ENCODE assay signal across 8 cellular contexts in genomic region chr19:54209058-54209747, GRCh38. TPM values are rescaled to one million over a fixed set of nuclear protein-coding genes. Genes with fewer than 3 reads are reported as not detected.
DNase-seq lines count a peak whose midpoint lies in the region; ATAC-seq and TF ChIP-seq lines count a peak whose summit lies in the region.

No MANE protein-coding gene starts in this region.

- peaks cover 14% of the 10 kb centered on the region for H3F3A ChIP-seq in Loucy (ENCODE audit: low read depth)

- H2AFZ ChIP-seq in Loucy (ENCODE audit: low read length), result no peak overlapping the region

- H3K4me2 ChIP-seq in Loucy (ENCODE audit: low read depth, low read length, poor library complexity, severe bottlenecking), result peak overlapping the region; percentile 53

- H3K36me3 ChIP-seq in Loucy (ENCODE audit: insufficient read depth, low read length) (peaks cover 48% of the 10 kb centered on the region), ectodermal cell (ENCODE audit: control insufficient read depth, insufficient read depth, low read length) (peaks cover 32% of the 10 kb centered on the region)

- H3K4me3 Mint-ChIP-seq in CD4-positive, alpha-beta T cell, result no peak overlapping the region
- peak overlapping the region; percentile 99 for H3K4me3 Mint-ChIP-seq in neural crest cell

- intact Hi-C loops in CD4-positive, alpha-beta T cell (cut with DNase I, micrococcal nuclease), result loop anchor here in 1 of 2 experiments (10.0 kb wide), 1 partner anchor 256 kb away; the partner anchor contains the start of gene LENG9

- POLR2A ChIA-PET in CD4-positive, alpha-beta T cell (lab: Charles Lee), result interaction anchor here (0.8 to 8.7 kb wide), 5 partner anchors 8 to 94 kb away, joined by 3 to 75 read pairs (median 7); partner anchors contain the start of genes MBOAT7, RPS9 and TSEN34

- peaks cover 45% of the 10 kb centered on the region for H3K36me3 Mint-ChIP-seq in CD4-positive, alpha-beta T cell (ENCODE audit: low read depth)
- H3K36me3 Mint-ChIP-seq in neural crest cell (ENCODE audit: low read depth), result peaks cover 40% of the 10 kb centered on the region

- ATAC-seq in CD4-positive, alpha-beta T cell (ENCODE audit: poor library complexity), result no peak
- no peak for ATAC-seq in GM19023 (IDR thresholded peaks at IDR 0.05; ENCODE audit: unreplicated experiment)

- H3K79me2 ChIP-seq in Loucy (ENCODE audit: insufficient read depth, low read length), result peaks cover 73% of the 10 kb centered on the region

- no peak for TF ChIP-seq CTCF in CD4-positive, alpha-beta T cell (IDR thresholded peaks at IDR 0.05)
- TF ChIP-seq CTCF in Loucy (conservative IDR thresholded peaks at IDR 0.05; ENCODE audit: low read length), result no peak
- TF ChIP-seq CTCF in neural crest cell (conservative IDR thresholded peaks at IDR 0.05), result no peak

- H3K4me1 Mint-ChIP-seq in CD4-positive, alpha-beta T cell (ENCODE audit: low read depth), result peaks cover 64% of the 10 kb centered on the region
- peaks cover 52% of the 10 kb centered on the region for H3K4me1 Mint-ChIP-seq in neural crest cell

- CTCF ChIA-PET in CD4-positive, alpha-beta T cell (lab: Charles Lee), result no interaction called here

- H3K27ac Mint-ChIP-seq in CD4-positive, alpha-beta T cell, result peak overlapping the region; percentile 62
- H3K27ac Mint-ChIP-seq in neural crest cell (ENCODE audit: unreplicated experiment), result peak overlapping the region; percentile 50

- 69 to 70% methylated on average over 23 of the region's 23 CpGs for WGBS in ectodermal cell, 2 experiments

- H3K27ac ChIP-seq in CD4-positive, alpha-beta T cell (ENCODE audit: low read depth, low read length), result peak overlapping the region; percentile 4
- H3K27ac ChIP-seq in ectodermal cell (ENCODE audit: insufficient read depth, low read depth, low read length, poor library complexity, severe bottlenecking), result peak overlapping the region; percentile 22

- H3K9me3 ChIP-seq in CD4-positive, alpha-beta T cell (ENCODE audit: control insufficient read depth, low read length), result no peaks in the 10 kb centered on the region
- no peaks in the 10 kb centered on the region for H3K9me3 ChIP-seq in Loucy (ENCODE audit: insufficient read depth, low read depth, low read length)
- H3K9me3 ChIP-seq in ectodermal cell (ENCODE audit: control insufficient read depth, low read length), result no peaks in the 10 kb centered on the region

- H3K27me3 Mint-ChIP-seq in CD4-positive, alpha-beta T cell, result no peaks in the 10 kb centered on the region
- H3K27me3 Mint-ChIP-seq in neural crest cell (ENCODE audit: low read depth), result peaks cover 21% of the 10 kb centered on the region

- peak overlapping the region; percentile 16 for H3K4me3 ChIP-seq in Loucy (ENCODE audit: low read length, poor library complexity, severe bottlenecking)
- H3K4me3 ChIP-seq in ectodermal cell (ENCODE audit: insufficient read depth, low read depth, low read length), result no peak overlapping the region

- no peaks in the 10 kb centered on the region for H3K9me2 ChIP-seq in Loucy (replicated peaks; ENCODE audit: low read depth, low read length)

- DNase-seq in CD4-positive, alpha-beta T cell, result no peak
- DNase-seq in neural crest cell (ENCODE audit: low read depth, low spot score) (no peak), T-helper 1 cell (no peak), NK-92 (lab: John Stamatoyannopoulos, UW; ENCODE audit: unreplicated experiment) (no peak), SW480 (ENCODE audit: low spot score) (no peak)

- H3K27me3 ChIP-seq in CD4-positive, alpha-beta T cell (ENCODE audit: control insufficient read depth, insufficient read depth, low read length), result no peaks in the 10 kb centered on the region
- no peaks in the 10 kb centered on the region for H3K27me3 ChIP-seq in Loucy (ENCODE audit: insufficient read depth, low read length, poor library complexity, severe bottlenecking)
- H3K27me3 ChIP-seq in ectodermal cell (ENCODE audit: control insufficient read depth, insufficient read depth, low read length, poor library complexity, severe bottlenecking), result no peaks in the 10 kb centered on the region

- no peak overlapping the region for H3K9ac ChIP-seq in Loucy (ENCODE audit: low read depth, low read length, poor library complexity, severe bottlenecking)

- H3K9me3 Mint-ChIP-seq in CD4-positive, alpha-beta T cell, result no peaks in the 10 kb centered on the region
- H3K9me3 Mint-ChIP-seq in neural crest cell, result no peaks in the 10 kb centered on the region

- H4K20me1 ChIP-seq in Loucy (ENCODE audit: insufficient read depth, low read length, poor library complexity, severe bottlenecking), result peaks cover 71% of the 10 kb centered on the region

- H3K4me1 ChIP-seq in Loucy (ENCODE audit: insufficient read depth, low read length, poor library complexity, severe bottlenecking) (peaks cover 55% of the 10 kb centered on the region), ectodermal cell (ENCODE audit: control insufficient read depth, insufficient read depth, low read length) (peaks cover 12% of the 10 kb centered on the region)

RNA-seq across cellular contexts. Expression of gene RPS9, which starts 8.5 kb away (rescaled TPM):
- total RNA-seq in CD4-positive, alpha-beta T cell, result 1,000 to 10,000 TPM; 2,017 to 2,050 TPM
- polyA plus RNA-seq in ectodermal cell (2013, experiment 1 of 4), result 2,252 TPM
- polyA plus RNA-seq in ectodermal cell (2013, experiment 2 of 4), result 2,212 TPM
- 1,886 TPM for polyA plus RNA-seq in ectodermal cell (2013, experiment 3 of 4)
- 1,991 TPM for polyA plus RNA-seq in ectodermal cell (2013, experiment 4 of 4)
- 1,439 and 1,464 TPM in 2 replicates for total RNA-seq in neural crest cell

RNA-seq across cellular contexts. Expression of gene LILRB3, which starts 13.6 kb away (rescaled TPM):
- total RNA-seq in CD4-positive, alpha-beta T cell, result 1 to 10 TPM; 1.1 to 1.3 TPM
- not detected for polyA plus RNA-seq in ectodermal cell (2013, experiment 1 of 4)
- polyA plus RNA-seq in ectodermal cell (2013, experiment 2 of 4), result 0.39 TPM
- polyA plus RNA-seq in ectodermal cell (2013, experiment 3 of 4), result not detected
- polyA plus RNA-seq in ectodermal cell (2013, experiment 4 of 4), result not detected
- total RNA-seq in neural crest cell, result not detected in 2 replicates

RNA-seq across cellular contexts. Expression of gene TSEN34, which starts 18.1 kb away (rescaled TPM):
- total RNA-seq in CD4-positive, alpha-beta T cell, result 1 to 10 TPM; 8.4 to 8.6 TPM
- 34.8 TPM for polyA plus RNA-seq in ectodermal cell (2013, experiment 1 of 4)
- 28.3 TPM for polyA plus RNA-seq in ectodermal cell (2013, experiment 2 of 4)
- 32.9 TPM for polyA plus RNA-seq in ectodermal cell (2013, experiment 3 of 4)
- 31.4 TPM for polyA plus RNA-seq in ectodermal cell (2013, experiment 4 of 4)
- 66.2 and 67.9 TPM in 2 replicates for total RNA-seq in neural crest cell

RNA-seq across cellular contexts. Expression of gene MBOAT7, which starts 19.8 kb away (rescaled TPM):
- total RNA-seq in CD4-positive, alpha-beta T cell, result 10 to 100 TPM; 13.7 to 18.0 TPM
- 116 TPM for polyA plus RNA-seq in ectodermal cell (2013, experiment 1 of 4)
- 120 TPM for polyA plus RNA-seq in ectodermal cell (2013, experiment 2 of 4)
- 98.3 TPM for polyA plus RNA-seq in ectodermal cell (2013, experiment 3 of 4)
- polyA plus RNA-seq in ectodermal cell (2013, experiment 4 of 4), result 107 TPM
- total RNA-seq in neural crest cell, result 74.2 and 76.5 TPM in 2 replicates

RNA-seq across cellular contexts. Expression of gene LILRA6, which starts 33.4 kb away (rescaled TPM):
- total RNA-seq in CD4-positive, alpha-beta T cell, result under 1 TPM in 1 of 2 experiments, not detected in 1; 0.60 TPM
- not detected for polyA plus RNA-seq in ectodermal cell (2013, experiment 1 of 4)
- polyA plus RNA-seq in ectodermal cell (2013, experiment 2 of 4), result not detected
- not detected for polyA plus RNA-seq in ectodermal cell (2013, experiment 3 of 4)
- not detected for polyA plus RNA-seq in ectodermal cell (2013, experiment 4 of 4)
- not detected in 2 replicates for total RNA-seq in neural crest cell
